In genomic region chr5:147509710-147510651, GRCh38 we compare ENCODE assay signal across 8 cellular contexts. TPM values are rescaled to one million over a fixed set of nuclear protein-coding genes. Genes with fewer than 3 reads are reported as not detected.
DNase-seq lines count a peak whose midpoint lies in the region; ATAC-seq, FAIRE-seq and TF ChIP-seq lines count a peak whose summit lies in the region.

TSS of gene DPYSL3 (minus strand) at chr5:147510068. CDS start at chr5:147509858, 210 bp downstream.

- no peak for ATAC-seq in GM19397 (IDR thresholded peaks at IDR 0.05; ENCODE audit: unreplicated experiment)

- intact Hi-C loops in sigmoid colon (cut with DNase I), result loop anchor here (1.0 to 5.0 kb wide), 3 partner anchors 49 to 103 kb away; no protein-coding TSS in a partner anchor

- peaks cover 5% of the 10 kb centered on the region for H3K4me1 Mint-ChIP-seq in activated T-cell treated with anti-CD3 and anti-CD28 coated beads, Interleukin-2, amount 50 U/mL, for 24 hours (ENCODE audit: low read depth)

- no peaks in the 10 kb centered on the region for H3K9me3 Mint-ChIP-seq in activated T-cell treated with anti-CD3 and anti-CD28 coated beads, Interleukin-2, amount 50 U/mL, for 24 hours

- H3K27me3 Mint-ChIP-seq in activated T-cell treated with anti-CD3 and anti-CD28 coated beads, Interleukin-2, amount 50 U/mL, for 24 hours, result peaks cover 63% of the 10 kb centered on the region

- peak; percentile 47 for TF ChIP-seq CTCF in bronchial epithelial cell (IDR thresholded peaks at IDR 0.05; ENCODE audit: insufficient read depth, low read length, severe bottlenecking)
- peak in 3 of 4 experiments; percentile 7 to 38 (median 21) for TF ChIP-seq CTCF in sigmoid colon (IDR thresholded peaks at IDR 0.05)

- 2 to 3% methylated on average over 66 of the region's 66 CpGs for WGBS in sigmoid colon, 2 donors

- peak; percentile 19 to 22 for DNase-seq in activated T-cell treated with anti-CD3 and anti-CD28 coated beads, Interleukin-2, amount 50 U/mL, for 48 hours
- no peak for DNase-seq in activated T-cell treated with anti-CD3 and anti-CD28 coated beads, Interleukin-2, amount 50 U/mL, for 24 hours
- DNase-seq in NCI-H446 (lab: John Stamatoyannopoulos, UW) (peak; percentile 56 to 84), bronchial epithelial cell (ENCODE audit: low read depth) (peak; percentile 43), sigmoid colon (peak; percentile 94), NCI-H2107 (lab: John Stamatoyannopoulos, UW) (no peak)

- peaks cover 0 to 47% (median 26%) of the 10 kb centered on the region in 4 donors for H3K4me1 ChIP-seq in sigmoid colon

- no peaks in the 10 kb centered on the region for H3K36me3 ChIP-seq in bronchial epithelial cell (ENCODE audit: control insufficient read depth, insufficient read depth, low read length)
- no peaks in the 10 kb centered on the region for H3K36me3 ChIP-seq in sigmoid colon

- TF ChIP-seq POLR2A in sigmoid colon (IDR thresholded peaks at IDR 0.05), result peak; percentile 20 to 58

- H3K36me3 Mint-ChIP-seq in activated T-cell treated with anti-CD3 and anti-CD28 coated beads, Interleukin-2, amount 50 U/mL, for 24 hours (ENCODE audit: low read depth), result no peaks in the 10 kb centered on the region

- no peak within 1 kb of the TSS for H3K27ac Mint-ChIP-seq in activated T-cell treated with anti-CD3 and anti-CD28 coated beads, Interleukin-2, amount 50 U/mL, for 24 hours

- H3K9me3 ChIP-seq in iPS-18c (ENCODE audit: control insufficient read depth, insufficient read depth, low read length) (no peaks in the 10 kb centered on the region), sigmoid colon (no peaks in the 10 kb centered on the region)

- H3K4me3 Mint-ChIP-seq in activated T-cell treated with anti-CD3 and anti-CD28 coated beads, Interleukin-2, amount 50 U/mL, for 24 hours, result no peak within 1 kb of the TSS

- peak within 1 kb of the TSS; percentile 87 to 94 (median 92) for H3K27ac ChIP-seq in sigmoid colon

- FAIRE-seq in bronchial epithelial cell (lab: Jason Lieb, UNC), result no peak

- H3K4me3 ChIP-seq in bronchial epithelial cell (ENCODE audit: low read depth, low read length), result peak within 1 kb of the TSS; percentile 63
- H3K4me3 ChIP-seq in iPS-18c (ENCODE audit: insufficient read depth, low read depth, low read length), result peak within 1 kb of the TSS; percentile 86
- H3K4me3 ChIP-seq in sigmoid colon, result peak within 1 kb of the TSS; percentile 77 to 81 (median 80)

- H3K27me3 ChIP-seq in bronchial epithelial cell (ENCODE audit: control insufficient read depth, insufficient read depth, low read length), result no peaks in the 10 kb centered on the region
- no peaks in the 10 kb centered on the region for H3K27me3 ChIP-seq in sigmoid colon

- TF ChIP-seq EP300 in sigmoid colon (IDR thresholded peaks at IDR 0.05), result peak in 2 of 4 donors; percentile 67 to 75

RNA-seq across cellular contexts. Expression of gene DPYSL3, which starts in this region (rescaled TPM):
- total RNA-seq in bronchial epithelial cell (1.6 and 3.7 TPM in 2 replicates), sigmoid colon (100 to 1,000 TPM; 149 to 343 (median 184) TPM)
- 10 to 100 TPM in 2 of 3 donors, 1 to 10 TPM in 1; 4.2 to 48.7 (median 20.4) TPM for polyA plus RNA-seq in sigmoid colon

Comparison
In these comparisons a context has a peak if more than half of its experiments do, and no peak if none do; other contexts are left out.
1. RNA of gene DPYSL3 (total RNA-seq): 149 to 343 TPM in sigmoid colon; 1.6 to 3.7 TPM in bronchial epithelial cell; every median in the first group is over 10 times any median in the second.
2. DNase-seq: peak in activated T-cell treated with anti-CD3 and anti-CD28 coated beads, Interleukin-2, amount 50 U/mL, for 48 hours (2 of 2), NCI-H446 (2 of 2), bronchial epithelial cell (single experiment) and sigmoid colon (single experiment); none in activated T-cell treated with anti-CD3 and anti-CD28 coated beads, Interleukin-2, amount 50 U/mL, for 24 hours (single experiment) and NCI-H2107 (single experiment).
3. Peak in every context shown above with its lines, with median percentiles within 50 percentile points of each other: H3K4me3 ChIP-seq.